In genomic region chr4:83109480-83110221, GRCh38 we compare ENCODE assay signal across 8 cellular contexts. TPM values are rescaled to one million over a fixed set of nuclear protein-coding genes. Genes with fewer than 3 reads are reported as not detected.
DNase-seq lines count a peak whose midpoint lies in the region; ATAC-seq and TF ChIP-seq lines count a peak whose summit lies in the region.

No MANE protein-coding gene starts in this region.

- intact Hi-C loops in heart left ventricle (cut with DNase I) = no loop called here

- DNase-seq in AG20443 (ENCODE audit: low spot score) (peak; percentile 71), heart left ventricle (peak in 3 of 5 donors; percentile 32 to 77 (median 40)), retina (peak; percentile 79)
- DNase-seq in activated naive CD4-positive, alpha-beta T cell (lab: John Stamatoyannopoulos, UW) = peak; percentile 7 to 31 (median 10)

- H3K36me3 ChIP-seq in OCI-LY3 (replicated peaks; ENCODE audit: low read depth, low read length) = no peaks in the 10 kb centered on the region
- peaks cover 0 to 2% (median 0%) of the 10 kb centered on the region in 9 donors for H3K36me3 ChIP-seq in heart left ventricle

- 1 to 2% (median 2%) methylated on average over 28 to 64 of the region's 64 CpGs for WGBS in heart left ventricle, 4 donors

- peak; percentile 27 for ATAC-seq in GM18909 (IDR thresholded peaks at IDR 0.05; ENCODE audit: poor library complexity, unreplicated experiment)
- ATAC-seq in HG03175 (IDR thresholded peaks at IDR 0.05; ENCODE audit: unreplicated experiment) = peak; percentile 4
- ATAC-seq in heart left ventricle = peak; percentile 65 to 86 (median 78)
- no peak for ATAC-seq in HG03565 (IDR thresholded peaks at IDR 0.05; ENCODE audit: unreplicated experiment)

- peak overlapping the region; percentile 91 for H3K4me2 ChIP-seq in OCI-LY3 (ENCODE audit: low read length)

- H3K27me3 ChIP-seq in OCI-LY3 (ENCODE audit: low read depth, low read length) = no peaks in the 10 kb centered on the region
- H3K27me3 ChIP-seq in heart left ventricle = peaks cover 0 to 8% (median 0%) of the 10 kb centered on the region in 9 donors

- no peak for TF ChIP-seq POLR2A in heart left ventricle (IDR thresholded peaks at IDR 0.05)

- TF ChIP-seq CTCF in OCI-LY3 (IDR thresholded peaks at IDR 0.05; ENCODE audit: low read depth, low read length) (no peak), heart left ventricle (IDR thresholded peaks at IDR 0.05) (no peak)

- H3K9me3 ChIP-seq in OCI-LY3 (ENCODE audit: insufficient read depth, low read length) (no peaks in the 10 kb centered on the region), heart left ventricle (no peaks in the 10 kb centered on the region)

- H3K4me3 ChIP-seq in OCI-LY3 (ENCODE audit: low read length) = peak overlapping the region; percentile 79
- H3K4me3 ChIP-seq in heart left ventricle = peak overlapping the region; percentile 26 to 75 (median 55)

- H3K4me1 ChIP-seq in OCI-LY3 (ENCODE audit: low read length) (peaks cover 40% of the 10 kb centered on the region), heart left ventricle (peaks cover 0 to 24% (median 5%) of the 10 kb centered on the region in 12 donors)

- peak overlapping the region; percentile 89 for H2AFZ ChIP-seq in OCI-LY3 (ENCODE audit: low read depth, low read length)

- peak overlapping the region; percentile 77 for H3K9ac ChIP-seq in OCI-LY3 (ENCODE audit: low read length)

- H3K79me2 ChIP-seq in OCI-LY3 (ENCODE audit: low read length) = no peaks in the 10 kb centered on the region

- H4K20me1 ChIP-seq in OCI-LY3 (ENCODE audit: insufficient read depth, low read length) = no peaks in the 10 kb centered on the region

- H3K27ac ChIP-seq in OCI-LY3 (ENCODE audit: low read length) (peak overlapping the region; percentile 70), heart left ventricle (peak overlapping the region in 2 of 12 donors; percentile 34 to 91)

RNA-seq across cellular contexts. Expression of gene PLAC8, which starts 4.9 kb away (rescaled TPM):
- total RNA-seq in heart left ventricle = 10 to 100 TPM in 1 of 9 donors, 1 to 10 TPM in 2, under 1 TPM in 4, not detected in 2; 0.31 to 11.3 (median 0.83) TPM
- polyA plus RNA-seq in heart left ventricle = under 1 TPM; 0.38 to 0.73 TPM

Comparison
In these comparisons a context has a peak if more than half of its experiments do, and no peak if none do; other contexts are left out.
1. DNase-seq: peak in every context shown above with its lines; median percentile 79 in retina; 71 in AG20443; 40 in heart left ventricle; 10 in activated naive CD4-positive, alpha-beta T cell.